27 cellular contexts compared by ENCODE assay signal in the genomic region with DNA sequence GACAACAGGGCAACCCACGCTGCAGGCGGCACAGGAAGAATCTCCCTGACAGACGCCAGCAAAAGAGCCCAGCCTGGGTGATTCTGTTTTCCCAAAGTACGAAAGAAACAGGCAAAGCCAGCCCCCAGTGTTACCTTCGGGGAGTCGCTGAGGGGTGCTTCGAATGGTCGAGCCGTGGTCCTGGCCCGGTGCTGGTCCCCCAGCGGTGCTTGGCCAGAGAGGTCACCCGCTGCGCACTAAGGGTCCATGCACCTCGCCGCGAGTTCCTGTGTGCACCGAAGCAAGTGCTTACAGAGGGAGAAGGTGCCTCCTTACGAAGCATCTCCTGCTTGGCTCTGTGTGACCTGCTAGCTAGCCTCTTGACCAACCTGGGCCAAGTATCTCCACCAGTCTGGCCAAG.
"Had no signal": no experiment of that assay in that cellular context is flagged by ENCODE, and none has a peak within 500 bp of the region (broad histone marks: within the 10 kb centered on the region; RNA-seq: fewer than 3 reads in every experiment).

No MANE protein-coding gene starts in this region.

- H3K4me3 Mint-ChIP-seq: stimulated activated effector memory CD8-positive, alpha-beta T cell treated with anti-CD3 and anti-CD28 coated beads, Interleukin-12 subunit alpha, Interleukin-12 subunit beta, amount 100 ng/mL, for 72 hours; stimulated activated memory B cell treated with anti-CD40 and anti-IgM and Interleukin-4, amounts not matched to agents 10 μg/mL and 1 μg/mL and 100 μg/mL, for 72 hours; stimulated activated naive B cell treated with anti-CD40 and anti-IgM and Interleukin-4, amounts not matched to agents 10 μg/mL and 1 μg/mL and 100 μg/mL, for 72 hours; stimulated activated naive CD8-positive, alpha-beta T cell treated with anti-CD3 and anti-CD28 coated beads, Interleukin-15, Interleukin-2, amounts not matched to agents 100 ng/mL and 50 ng/mL, for 24 hours; type B pancreatic cell had no signal

- H3K27me3 Mint-ChIP-seq: stimulated activated memory B cell treated with anti-CD40 and anti-IgM and Interleukin-4, amounts not matched to agents 10 μg/mL and 1 μg/mL and 100 μg/mL, for 72 hours; stimulated activated naive B cell treated with anti-CD40 and anti-IgM and Interleukin-4, amounts not matched to agents 10 μg/mL and 1 μg/mL and 100 μg/mL, for 72 hours; stimulated activated naive CD8-positive, alpha-beta T cell treated with anti-CD3 and anti-CD28 coated beads, Interleukin-15, Interleukin-2, amounts not matched to agents 100 ng/mL and 50 ng/mL, for 24 hours had no signal

- DNase-seq: stimulated activated CD4-positive, alpha-beta T cell treated with anti-CD3 and anti-CD28 coated beads, Interleukin-2, amount 100 ng/mL, for 24 hours; stimulated activated CD4-positive, alpha-beta T cell treated with anti-CD3 and anti-CD28 coated beads, Interleukin-2, amount 100 ng/mL, for 48 hours; stimulated activated CD4-positive, alpha-beta T cell treated with anti-CD3 and anti-CD28 coated beads, Interleukin-4, amount 100 ng/mL, for 1 hour; stimulated activated CD4-positive, alpha-beta T cell treated with anti-CD3 and anti-CD28 coated beads, Interleukin-4, amount 100 ng/mL, for 24 hours; stimulated activated CD4-positive, alpha-beta T cell treated with anti-CD3 and anti-CD28 coated beads, Interleukin-4, amount 100 ng/mL, for 4 hours; stimulated activated CD8-positive, alpha-beta memory T cell treated with anti-CD3 and anti-CD28 coated beads, Interleukin-4, amount 100 ng/mL, for 48 hours; stimulated activated naive B cell treated with anti-CD40 and anti-IgM and Interleukin-4, amounts not matched to agents 10 μg/mL and 1 μg/mL and 100 μg/mL, for 72 hours; stimulated activated naive CD4-positive, alpha-beta T cell; stimulated activated naive CD4-positive, alpha-beta T cell treated with Interleukin-2 at 50 U/mL for 16 hours; stomach; substantia nigra; testis; thyroid gland; tibial artery; transverse colon; trophoblast cell; upper lobe of right lung; uterus had no signal

- H3K4me1 Mint-ChIP-seq: stimulated activated effector memory CD8-positive, alpha-beta T cell treated with anti-CD3 and anti-CD28 coated beads, Interleukin-12 subunit alpha, Interleukin-12 subunit beta, amount 100 ng/mL, for 72 hours; stimulated activated memory B cell treated with anti-CD40 and anti-IgM and Interleukin-4, amounts not matched to agents 10 μg/mL and 1 μg/mL and 100 μg/mL, for 72 hours; stimulated activated naive B cell treated with anti-CD40 and anti-IgM and Interleukin-4, amounts not matched to agents 10 μg/mL and 1 μg/mL and 100 μg/mL, for 72 hours had no signal

- H3K27ac ChIP-seq: stomach, suprapubic skin, testis, thoracic aorta, thyroid gland, tibial artery, tibial nerve, transverse colon, upper lobe of left lung, upper lobe of right lung, uterus, vagina had no signal

- H3K4me3 ChIP-seq: stomach, suprapubic skin, testis, thoracic aorta, thyroid gland, tibial artery, tibial nerve, transverse colon, upper lobe of left lung, upper lobe of right lung, uterus, vagina had no signal

- ATAC-seq: stimulated activated effector memory CD8-positive, alpha-beta T cell treated with anti-CD3 and anti-CD28 coated beads, Interleukin-12 subunit alpha, Interleukin-12 subunit beta, amount 100 ng/mL, for 72 hours; stimulated activated naive B cell treated with anti-CD40 and anti-IgM and Interleukin-4, amounts not matched to agents 10 μg/mL and 1 μg/mL and 100 μg/mL, for 72 hours had no signal

- H3K27ac Mint-ChIP-seq: stimulated activated effector memory CD8-positive, alpha-beta T cell treated with anti-CD3 and anti-CD28 coated beads, Interleukin-12 subunit alpha, Interleukin-12 subunit beta, amount 100 ng/mL, for 72 hours; stimulated activated memory B cell treated with anti-CD40 and anti-IgM and Interleukin-4, amounts not matched to agents 10 μg/mL and 1 μg/mL and 100 μg/mL, for 72 hours; stimulated activated naive B cell treated with anti-CD40 and anti-IgM and Interleukin-4, amounts not matched to agents 10 μg/mL and 1 μg/mL and 100 μg/mL, for 72 hours; stimulated activated naive CD8-positive, alpha-beta T cell treated with anti-CD3 and anti-CD28 coated beads, Interleukin-15, Interleukin-2, amounts not matched to agents 100 ng/mL and 50 ng/mL, for 24 hours; type B pancreatic cell had no signal

- H3K4me1 ChIP-seq: stomach, suprapubic skin, testis, thyroid gland, tibial artery, tibial nerve, transverse colon, upper lobe of left lung, upper lobe of right lung, uterus, vagina had no signal

- H3K9me3 ChIP-seq: stomach, suprapubic skin, testis, thoracic aorta, thyroid gland, tibial artery, transverse colon, upper lobe of left lung, upper lobe of right lung, uterus, vagina had no signal

- H3K9me3 Mint-ChIP-seq: stimulated activated effector memory CD8-positive, alpha-beta T cell treated with anti-CD3 and anti-CD28 coated beads, Interleukin-12 subunit alpha, Interleukin-12 subunit beta, amount 100 ng/mL, for 72 hours; stimulated activated memory B cell treated with anti-CD40 and anti-IgM and Interleukin-4, amounts not matched to agents 10 μg/mL and 1 μg/mL and 100 μg/mL, for 72 hours; stimulated activated naive B cell treated with anti-CD40 and anti-IgM and Interleukin-4, amounts not matched to agents 10 μg/mL and 1 μg/mL and 100 μg/mL, for 72 hours; stimulated activated naive CD8-positive, alpha-beta T cell treated with anti-CD3 and anti-CD28 coated beads, Interleukin-15, Interleukin-2, amounts not matched to agents 100 ng/mL and 50 ng/mL, for 24 hours; type B pancreatic cell had no signal

- H3K36me3 ChIP-seq: stomach, suprapubic skin, thoracic aorta, thyroid gland, tibial artery, tibial nerve, transverse colon, upper lobe of left lung, upper lobe of right lung, uterus, vagina had no signal

- H3K27me3 ChIP-seq: testis, thyroid gland, tibial nerve, transverse colon, upper lobe of left lung, upper lobe of right lung, uterus, vagina had no signal
